Comparison of ENCODE assay signal across 9 cellular contexts in the genomic region with DNA sequence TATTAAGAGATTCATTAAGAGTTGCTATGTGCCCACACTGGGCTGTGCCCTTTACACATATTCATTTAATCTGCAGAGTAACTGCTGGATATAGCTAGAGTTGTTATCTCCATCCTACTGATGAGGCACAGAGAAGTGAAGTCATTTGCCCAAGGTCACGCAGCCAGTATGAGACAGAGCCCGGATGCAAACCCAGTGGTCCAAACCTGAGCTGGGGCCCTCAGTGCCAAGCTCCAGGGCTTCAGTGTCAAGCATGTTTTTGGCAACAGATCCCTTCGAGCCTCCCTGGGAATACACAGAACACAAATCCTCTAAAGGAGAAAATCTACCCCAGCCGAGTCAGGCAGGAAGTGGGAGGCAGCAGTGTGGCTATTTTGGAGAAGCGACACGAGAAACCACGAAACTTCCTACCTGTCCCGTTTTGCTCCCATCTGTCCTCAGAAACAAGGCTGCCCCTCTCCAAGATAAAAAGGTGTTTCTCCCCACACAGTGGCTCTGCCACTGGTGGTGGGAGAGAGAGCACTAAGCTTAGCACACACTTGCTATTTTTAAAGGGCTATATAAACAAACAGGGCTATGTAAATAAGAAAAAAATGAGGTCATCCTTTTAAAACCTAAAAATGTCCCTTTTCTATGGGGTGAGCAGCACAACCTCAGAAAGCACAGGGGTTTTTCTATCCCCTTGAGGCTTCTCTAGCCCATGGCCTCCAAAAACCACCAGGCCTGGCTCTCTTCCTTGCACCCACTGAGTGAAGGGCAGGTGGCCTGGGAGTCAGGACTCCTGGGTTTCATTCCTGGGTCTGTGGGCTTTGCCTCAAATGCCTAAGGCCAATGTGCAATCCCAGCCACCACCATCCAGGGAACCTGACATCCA.
A peak's percentile ranks its signal among the peaks of the same experiment; 100 is the strongest.
DNase-seq lines count a peak whose midpoint lies in the region; ATAC-seq and FAIRE-seq lines count a peak whose summit lies in the region.
"Had no signal": no experiment of that assay in that cellular context is flagged by ENCODE, and none has a peak within 500 bp of the region (broad histone marks: within the 10 kb centered on the region; RNA-seq: fewer than 3 reads in every experiment).

No MANE protein-coding gene starts in this region.

- H3K36me3 ChIP-seq in mesenchymal stem cell (ENCODE audit: control insufficient read depth in 1 of 2, insufficient read depth in 2 of 2, low read depth in 1 of 2, low read length in 2 of 2) = no peaks in the 10 kb centered on the region

- H3K14ac ChIP-seq in mesenchymal stem cell (ENCODE audit: low read length in 2 of 2) = no peak overlapping the region

- peaks cover 6% of the 10 kb centered on the region for H3K79me1 ChIP-seq in mesenchymal stem cell (replicated peaks; ENCODE audit: low read length, poor library complexity, severe bottlenecking)

- peak; percentile 90 for FAIRE-seq in GM18507 (lab: Jason Lieb, UNC)

- H2BK12ac ChIP-seq in mesenchymal stem cell (ENCODE audit: low read length in 2 of 2) = peak overlapping the region; percentile 68 to 70

- H3K18ac ChIP-seq in mesenchymal stem cell (ENCODE audit: low read depth in 1 of 2, low read length in 2 of 2) = peak overlapping the region; percentile 57 to 67

- no peaks in the 10 kb centered on the region for H3K9me3 ChIP-seq in mesenchymal stem cell (ENCODE audit: control insufficient read depth, low read length)

- H2AFZ ChIP-seq in mesenchymal stem cell (ENCODE audit: low read depth, low read length) = no peak overlapping the region

- H3K4me3 ChIP-seq in mesenchymal stem cell (ENCODE audit: insufficient read depth in 1 of 2, low read depth in 1 of 2, low read length in 2 of 2) = no peak overlapping the region
- H3K4me3 ChIP-seq: coronary artery had no signal

- H3K9ac ChIP-seq in mesenchymal stem cell (ENCODE audit: low read length) = no peak overlapping the region

- H3K27me3 ChIP-seq in mesenchymal stem cell (ENCODE audit: control insufficient read depth in 1 of 2, insufficient read depth in 1 of 2, low read length in 2 of 2) = peaks cover 0 to 8% of the 10 kb centered on the region in 2 experiments

- peak overlapping the region; percentile 20 for H2BK15ac ChIP-seq in mesenchymal stem cell (ENCODE audit: low read depth, poor library complexity, severe bottlenecking)

- no peak overlapping the region for H2BK5ac ChIP-seq in mesenchymal stem cell (ENCODE audit: low read depth, low read length, poor library complexity, severe bottlenecking)

- peak overlapping the region; percentile 59 for H4K8ac ChIP-seq in mesenchymal stem cell (ENCODE audit: low read length)

- DNase-seq in GM18507 (ENCODE audit: extremely low spot score, insufficient read length, low read depth) (peak; percentile 44), Kasumi-1 (lab: John Stamatoyannopoulos, UW) (peak; percentile 23 to 25), mesenchymal stem cell (peak; percentile 68), mucosa of gallbladder (ENCODE audit: low spot score) (no peak), NCI-H69 (lab: John Stamatoyannopoulos, UW) (no peak)
- no peak for DNase-seq in activated CD4-positive, CD25-positive, alpha-beta regulatory T cell (lab: John Stamatoyannopoulos, UW)
- DNase-seq in central memory CD4-positive, alpha-beta T cell = no peak

- no peak overlapping the region for H3K4me2 ChIP-seq in mesenchymal stem cell (ENCODE audit: low read length, poor library complexity, severe bottlenecking)

- peak; percentile 72 for ATAC-seq in GM21786 (IDR thresholded peaks at IDR 0.05; ENCODE audit: unreplicated experiment)

- WGBS in mesenchymal stem cell = 48% methylated on average over 6 of the region's 8 CpGs

- H3K27ac ChIP-seq in mesenchymal stem cell (ENCODE audit: low read length, poor library complexity, severe bottlenecking) = no peak overlapping the region
- H3K27ac ChIP-seq: coronary artery had no signal

- peaks cover 32% of the 10 kb centered on the region for H3K4me1 ChIP-seq in mesenchymal stem cell (ENCODE audit: control insufficient read depth, insufficient read depth, low read depth, low read length)

- no peak overlapping the region for H3K4ac ChIP-seq in mesenchymal stem cell (ENCODE audit: low read depth in 1 of 2, low read length in 2 of 2)

- peak overlapping the region; percentile 19 for H2AK5ac ChIP-seq in mesenchymal stem cell (ENCODE audit: low read length, severe bottlenecking)

- peak overlapping the region; percentile 50 for H2BK120ac ChIP-seq in mesenchymal stem cell (ENCODE audit: low read depth, low read length)

- H4K91ac ChIP-seq in mesenchymal stem cell (ENCODE audit: low read length) = no peak overlapping the region

- H3K23ac ChIP-seq in mesenchymal stem cell (ENCODE audit: low read length in 2 of 2) = no peak overlapping the region

Comparison
In these comparisons a context has a peak if more than half of its experiments do, and no peak if none do; other contexts are left out.
1. DNase-seq: peak in GM18507 (single experiment), Kasumi-1 (2 of 2) and mesenchymal stem cell (single experiment); none in mucosa of gallbladder (single experiment), NCI-H69 (single experiment), activated CD4-positive, CD25-positive, alpha-beta regulatory T cell (0 of 4) and central memory CD4-positive, alpha-beta T cell (single experiment).